8 cellular contexts compared by ENCODE assay signal in genomic region chr11:121023848-121024751, GRCh38. TPM values are rescaled to one million over a fixed set of nuclear protein-coding genes. Genes with fewer than 3 reads are reported as not detected.
DNase-seq lines count a peak whose midpoint lies in the region; ATAC-seq and TF ChIP-seq lines count a peak whose summit lies in the region.

TBCEL (plus strand) TSS chr11:121024102; CDS start chr11:121045691, 21,589 bp downstream.

- TF ChIP-seq POLR2A in prostate gland (IDR thresholded peaks at IDR 0.05) = peak; percentile 36

- POLR2A ChIA-PET in GM10248 (lab: Yijun Ruan, JAX) = no interaction called here

- H3K4me1 ChIP-seq in adipocyte (ENCODE audit: control insufficient read depth, insufficient read depth, low read length) = peaks cover 20% of the 10 kb centered on the region
- H3K4me1 ChIP-seq in heart right ventricle = peaks cover 0 to 37% (median 20%) of the 10 kb centered on the region in 9 donors
- H3K4me1 ChIP-seq in prostate gland (replicated peaks) = no peaks in the 10 kb centered on the region

- H3K4me3 ChIP-seq in adipocyte (ENCODE audit: low read length) (peak within 1 kb of the TSS; percentile 80), heart right ventricle (peak within 1 kb of the TSS; percentile 77 to 98 (median 88)), prostate gland (peak within 1 kb of the TSS; percentile 76 to 79)

- peak; percentile 97 for ATAC-seq in HG02588 (IDR thresholded peaks at IDR 0.05; ENCODE audit: unreplicated experiment)
- peak; percentile 93 to 97 (median 95) for ATAC-seq in heart right ventricle

- peak; percentile 96 for DNase-seq in GM10248 (ENCODE audit: extremely low spot score)
- peak; percentile 65 for DNase-seq in NCI-H1048 (lab: John Stamatoyannopoulos, UW)
- DNase-seq in T follicular helper cell (ENCODE audit: low read depth) = peak; percentile 71
- DNase-seq in adipocyte (ENCODE audit: low read depth) = peak; percentile 93
- DNase-seq in heart right ventricle = peak; percentile 91 to 92
- DNase-seq in prostate gland (ENCODE audit: low spot score) = peak; percentile 64
- peak; percentile 87 for DNase-seq in ureter (ENCODE audit: low spot score)

- H3K36me3 ChIP-seq in adipocyte (ENCODE audit: control insufficient read depth, insufficient read depth, low read length, severe bottlenecking) (no peaks in the 10 kb centered on the region), heart right ventricle (no peaks in the 10 kb centered on the region), prostate gland (no peaks in the 10 kb centered on the region)

- WGBS in heart right ventricle, 2 donors = 0% methylated on average over 46 to 54 of the region's 54 CpGs
- WGBS in prostate gland = under 1% methylated on average over 37 of the region's 54 CpGs

- CTCF ChIA-PET in GM10248 (lab: Yijun Ruan, JAX) = interaction anchor here (0.8 to 2.2 kb wide), 6 partner anchors 8 to 33 kb away, joined by 3 to 7 read pairs (median 5); no protein-coding TSS in a partner anchor

- H3K9ac ChIP-seq in adipocyte (ENCODE audit: low read length) = peak within 1 kb of the TSS; percentile 90

- no peak for TF ChIP-seq CTCF in GM10248 (IDR thresholded peaks at IDR 0.05; ENCODE audit: control extremely low read depth, extremely low read depth, low read depth, missing control alignments)
- no peak for TF ChIP-seq CTCF in heart right ventricle (IDR thresholded peaks at IDR 0.05)
- TF ChIP-seq CTCF in prostate gland (IDR thresholded peaks at IDR 0.05) = no peak

- intact Hi-C loops in heart right ventricle (cut with DNase I) = no loop called here
- intact Hi-C loops in prostate gland (cut with DNase I) = no loop called here

- H3K27ac ChIP-seq in heart right ventricle (peak within 1 kb of the TSS in 9 of 10 donors; percentile 70 to 86 (median 81)), prostate gland (peak within 1 kb of the TSS; percentile 67 to 74)

- H3K27me3 ChIP-seq in adipocyte (replicated peaks; ENCODE audit: control insufficient read depth, insufficient read depth, low read length) (no peaks in the 10 kb centered on the region), heart right ventricle (no peaks in the 10 kb centered on the region), prostate gland (replicated peaks; ENCODE audit: insufficient read depth) (no peaks in the 10 kb centered on the region)

- no peaks in the 10 kb centered on the region for H3K9me3 ChIP-seq in adipocyte (ENCODE audit: control insufficient read depth, low read length)
- no peaks in the 10 kb centered on the region for H3K9me3 ChIP-seq in heart right ventricle
- H3K9me3 ChIP-seq in prostate gland = no peaks in the 10 kb centered on the region

RNA-seq across cellular contexts. Expression of gene TBCEL, which starts in this region (rescaled TPM):
- total RNA-seq in heart right ventricle = 10 to 100 TPM; 20.7 to 39.9 (median 31.2) TPM
- polyA plus RNA-seq in heart right ventricle = 1 to 10 TPM; 3.9 to 4.1 TPM
- 10 to 100 TPM; 21.9 to 34.4 TPM for total RNA-seq in prostate gland
- 31.0 TPM for total RNA-seq in ureter

Comparison
In these comparisons a context has a peak if more than half of its experiments do, and no peak if none do; other contexts are left out.
1. Peak in every context shown above with its lines: DNase-seq, ATAC-seq, H3K4me3 ChIP-seq and H3K27ac ChIP-seq.